ENCODE assay signal across 8 cellular contexts in genomic region chr4:170497105-170497504, GRCh38.
A peak's percentile ranks its signal among the peaks of the same experiment; 100 is the strongest.
DNase-seq lines count a peak whose midpoint lies in the region; ATAC-seq and TF ChIP-seq lines count a peak whose summit lies in the region.

No MANE protein-coding gene starts in this region.

- H3K4me3 Mint-ChIP-seq in activated CD4-positive, alpha-beta memory T cell treated with anti-CD3 and anti-CD28 coated beads, Interleukin-2, amount 10 ng/mL, durations not matched to agents 7 days and 5 days, result peak overlapping the region; percentile 31

- H3K27ac ChIP-seq in HL-60 (replicated peaks) (no peak overlapping the region), parathyroid adenoma (no peak overlapping the region)

- no peaks in the 10 kb centered on the region for H3K36me3 Mint-ChIP-seq in activated CD4-positive, alpha-beta memory T cell treated with anti-CD3 and anti-CD28 coated beads, Interleukin-2, amount 10 ng/mL, durations not matched to agents 7 days and 5 days (ENCODE audit: low read depth)

- no peak overlapping the region for H3K9ac ChIP-seq in parathyroid adenoma

- ATAC-seq in GM19397 (IDR thresholded peaks at IDR 0.05; ENCODE audit: unreplicated experiment), result peak; percentile 82

- H3K36me3 ChIP-seq in parathyroid adenoma (ENCODE audit: control insufficient read depth, insufficient read depth, low read length), result no peaks in the 10 kb centered on the region
- H3K36me3 ChIP-seq in H7 (replicated peaks; ENCODE audit: control insufficient read depth, insufficient read depth, low read length), result no peaks in the 10 kb centered on the region

- CTCF ChIA-PET in activated CD4-positive, alpha-beta memory T cell treated with anti-CD3 and anti-CD28 coated beads, Interleukin-2, amount 10 ng/mL, durations not matched to agents 7 days and 5 days (lab: Charles Lee), result no interaction called here

- no peaks in the 10 kb centered on the region for H3K9me3 Mint-ChIP-seq in activated CD4-positive, alpha-beta memory T cell treated with anti-CD3 and anti-CD28 coated beads, Interleukin-2, amount 10 ng/mL, durations not matched to agents 7 days and 5 days

- no peaks in the 10 kb centered on the region for H3K79me2 ChIP-seq in parathyroid adenoma

- DNase-seq in COR-L47 (lab: John Stamatoyannopoulos, UW) (peak; percentile 66), HL-60 (ENCODE audit: low read depth in 1 of 2, low spot score in 1 of 2) (peak in 1 of 2 experiments; percentile 23), H7 (no peak), epidermal melanocyte (ENCODE audit: insufficient read length, low spot score) (no peak), NCI-H2227 (lab: John Stamatoyannopoulos, UW; ENCODE audit: unreplicated experiment) (no peak)
- DNase-seq in activated CD4-positive, alpha-beta memory T cell treated with anti-CD3 and anti-CD28 coated beads, Interleukin-2, amount 10 ng/mL, durations not matched to agents 7 days and 5 days, result no peak

- POLR2A ChIA-PET in activated CD4-positive, alpha-beta memory T cell treated with anti-CD3 and anti-CD28 coated beads, Interleukin-2, amount 10 ng/mL, durations not matched to agents 7 days and 5 days (lab: Charles Lee), result no interaction called here

- H3K4me2 ChIP-seq in parathyroid adenoma (ENCODE audit: low read length), result peak overlapping the region; percentile 47

- H3K9me3 ChIP-seq in parathyroid adenoma (ENCODE audit: control insufficient read depth, low read length), result no peaks in the 10 kb centered on the region

- peak overlapping the region; percentile 32 for H3K4me3 ChIP-seq in HL-60 (replicated peaks; ENCODE audit: insufficient read depth, low read length)
- peak overlapping the region; percentile 31 for H3K4me3 ChIP-seq in parathyroid adenoma (ENCODE audit: low read depth, low read length)
- no peak overlapping the region for H3K4me3 ChIP-seq in H7 (ENCODE audit: insufficient read depth, low read depth, low read length)

- H3K27me3 ChIP-seq in HL-60 (ENCODE audit: insufficient read depth, poor library complexity, severe bottlenecking), result no peaks in the 10 kb centered on the region
- H3K27me3 ChIP-seq in parathyroid adenoma (ENCODE audit: control insufficient read depth, insufficient read depth, low read length), result no peaks in the 10 kb centered on the region
- H3K27me3 ChIP-seq in H7 (ENCODE audit: control insufficient read depth, insufficient read depth, low read length), result no peaks in the 10 kb centered on the region

- H2AFZ ChIP-seq in parathyroid adenoma, result no peak overlapping the region

- H3K4me1 Mint-ChIP-seq in activated CD4-positive, alpha-beta memory T cell treated with anti-CD3 and anti-CD28 coated beads, Interleukin-2, amount 10 ng/mL, durations not matched to agents 7 days and 5 days, result no peaks in the 10 kb centered on the region

- H3K27me3 Mint-ChIP-seq in activated CD4-positive, alpha-beta memory T cell treated with anti-CD3 and anti-CD28 coated beads, Interleukin-2, amount 10 ng/mL, durations not matched to agents 7 days and 5 days, result no peaks in the 10 kb centered on the region

- no peaks in the 10 kb centered on the region for H3K4me1 ChIP-seq in parathyroid adenoma

- TF ChIP-seq CTCF in HL-60 (IDR thresholded peaks at IDR 0.05; ENCODE audit: insufficient read depth, low read length) (no peak), parathyroid adenoma (IDR thresholded peaks at IDR 0.05) (no peak)

- no peak overlapping the region for H3K27ac Mint-ChIP-seq in activated CD4-positive, alpha-beta memory T cell treated with anti-CD3 and anti-CD28 coated beads, Interleukin-2, amount 10 ng/mL, durations not matched to agents 7 days and 5 days
